8 cellular contexts compared by ENCODE assay signal in genomic region chr17:46186827-46187235, GRCh38. TPM values are rescaled to one million over a fixed set of nuclear protein-coding genes. Genes with fewer than 3 reads are reported as not detected.
A peak's percentile ranks its signal among the peaks of the same experiment; 100 is the strongest.
DNase-seq lines count a peak whose midpoint lies in the region; ATAC-seq, FAIRE-seq and TF ChIP-seq lines count a peak whose summit lies in the region.
"Not testable (repeated sequence)": the region's sequence is repeated elsewhere in the genome, so short reads cannot be mapped to it uniquely, and the experiment has no call there.

No MANE protein-coding gene starts in this region.

- not testable (repeated sequence) for H3K9me3 Mint-ChIP-seq in CD4-positive, CD25-positive, alpha-beta regulatory T cell; T-cell; activated naive CD4-positive, alpha-beta T cell treated with anti-CD3 and anti-CD28 coated beads for 36 hours

- H3K79me2 ChIP-seq in HepG2 (ENCODE audit: insufficient read depth, low read length): peaks cover 100% of the 10 kb centered on the region
- H3K79me2 ChIP-seq in smooth muscle cell (ENCODE audit: low read depth): peaks cover 100% of the 10 kb centered on the region

- FAIRE-seq in GM19239 (lab: Jason Lieb, UNC): peak; percentile 59
- FAIRE-seq in HepG2 (lab: Jason Lieb, UNC): not testable (repeated sequence)

- TF ChIP-seq RAD21 in HepG2 (CRISPR knock-in tag; IDR thresholded peaks at IDR 0.05): not testable (repeated sequence)

- TF ChIP-seq POLR2A in NB4 (IDR thresholded peaks at IDR 0.05; ENCODE audit: extremely low read depth, insufficient read length); HepG2 (IDR thresholded peaks at IDR 0.05; ENCODE audit: insufficient read depth in 1 of 2, low read depth in 2 of 2, low read length in 2 of 2): not testable (repeated sequence)

- TF ChIP-seq CTCF in NB4 (IDR thresholded peaks at IDR 0.05; ENCODE audit: low read depth, low read length): peak; percentile 52
- TF ChIP-seq CTCF in epithelial cell of proximal tubule (conservative IDR thresholded peaks at IDR 0.05; ENCODE audit: low read depth, low read length): peak; percentile 61
- TF ChIP-seq CTCF in HepG2 (CRISPR knock-in tag; IDR thresholded peaks at IDR 0.05): peak; percentile 44
- not testable (repeated sequence) for TF ChIP-seq CTCF in smooth muscle cell (IDR thresholded peaks at IDR 0.05; ENCODE audit: borderline replicate concordance, insufficient read depth, poor library complexity, severe bottlenecking)

- intact Hi-C loops in activated naive CD4-positive, alpha-beta T cell treated with anti-CD3 and anti-CD28 coated beads for 36 hours (cut with micrococcal nuclease): loop anchor here (1.0 kb wide), 3 partner anchors 8 to 143 kb away; no protein-coding TSS in a partner anchor
- intact Hi-C loops in HepG2 (cut with micrococcal nuclease; ENCODE audit: unreplicated experiment): not testable (repeated sequence)

- POLR2A ChIA-PET in T-cell (lab: Charles Lee): interaction anchor here (0.6 to 1.2 kb wide), 7 partner anchors 11 to 157 kb away, joined by 3 to 5 read pairs (median 4); no protein-coding TSS in a partner anchor
- POLR2A ChIA-PET in HepG2 (lab: Yijun Ruan, JAX): not testable (repeated sequence)

- H3K27me3 ChIP-seq in CD4-positive, CD25-positive, alpha-beta regulatory T cell (ENCODE audit: control insufficient read depth, insufficient read depth, low read length); HepG2 (ENCODE audit: control insufficient read depth in 1 of 2, insufficient read depth in 2 of 2, low read length in 2 of 2); smooth muscle cell (ENCODE audit: low read depth): not testable (repeated sequence)

- in situ Hi-C loops in HepG2 (cut with HindIII; ENCODE audit: extremely low pct_ligation_motif_present, low pct_unique_long_range_greater_than_20kb): not testable (repeated sequence)

- H3K27me3 Mint-ChIP-seq in CD4-positive, CD25-positive, alpha-beta regulatory T cell; T-cell; activated naive CD4-positive, alpha-beta T cell treated with anti-CD3 and anti-CD28 coated beads for 36 hours (ENCODE audit: low read depth): not testable (repeated sequence)

- H4K20me1 ChIP-seq in HepG2 (ENCODE audit: insufficient read depth, low read length) (peaks cover 98% of the 10 kb centered on the region), smooth muscle cell (ENCODE audit: low read depth) (peaks cover 100% of the 10 kb centered on the region)

- BruUV-seq in HepG2 (replicated peaks; lab: Mats Ljungman, UMichigan): not testable (repeated sequence)

- not testable (repeated sequence) for H3K27ac ChIP-seq in CD4-positive, CD25-positive, alpha-beta regulatory T cell (ENCODE audit: insufficient read depth, low read length, poor library complexity, severe bottlenecking); HepG2 (ENCODE audit: extremely low read length, insufficient read depth, low read length)
- H3K27ac ChIP-seq in smooth muscle cell (ENCODE audit: low read depth): peak overlapping the region; percentile 21

- DNase-seq in CD4-positive, CD25-positive, alpha-beta regulatory T cell: peak in 2 of 3 donors; percentile 58 to 76
- not testable (repeated sequence) for DNase-seq in GM19239 (ENCODE audit: insufficient read length, low spot score); epithelial cell of proximal tubule (ENCODE audit: low read depth); HepG2 (ENCODE audit: low spot score); smooth muscle cell (lab: John Stamatoyannopoulos, UW; ENCODE audit: unreplicated experiment)
- DNase-seq in NB4 (ENCODE audit: low read depth) (peak; percentile 69), T-cell (peak in 24 of 34 experiments; percentile 10 to 58 (median 34))
- DNase-seq in activated naive CD4-positive, alpha-beta T cell treated with anti-CD3 and anti-CD28 coated beads for 36 hours: peak; percentile 66

- not testable (repeated sequence) for H3K36me3 ChIP-seq in CD4-positive, CD25-positive, alpha-beta regulatory T cell (ENCODE audit: control insufficient read depth, insufficient read depth, low read length); HepG2 (replicated peaks in 1 of 2; ENCODE audit: control insufficient read depth in 1 of 2, insufficient read depth in 2 of 2, low read length in 2 of 2); smooth muscle cell (ENCODE audit: low read depth)

- TF ChIP-seq EP300 in HepG2 (IDR thresholded peaks at IDR 0.05; ENCODE audit: low read depth in 2 of 2, low read length in 2 of 2); HepG2 (CRISPR knock-in tag; IDR thresholded peaks at IDR 0.05; ENCODE audit: borderline replicate concordance): not testable (repeated sequence)

- peaks cover 52 to 92% (median 78%) of the 10 kb centered on the region in 4 donors for H3K4me1 Mint-ChIP-seq in CD4-positive, CD25-positive, alpha-beta regulatory T cell
- H3K4me1 Mint-ChIP-seq in T-cell: peaks cover 89 to 99% (median 94%) of the 10 kb centered on the region in 3 donors
- peaks cover 88% of the 10 kb centered on the region for H3K4me1 Mint-ChIP-seq in activated naive CD4-positive, alpha-beta T cell treated with anti-CD3 and anti-CD28 coated beads for 36 hours (ENCODE audit: low read depth)

- not testable (repeated sequence) for H3K9me3 ChIP-seq in CD4-positive, CD25-positive, alpha-beta regulatory T cell (ENCODE audit: control insufficient read depth in 2 of 2, low read length in 2 of 2); HepG2 (ENCODE audit: low read length); smooth muscle cell (replicated peaks; ENCODE audit: low read depth)

- H3K27ac Mint-ChIP-seq in CD4-positive, CD25-positive, alpha-beta regulatory T cell: peak overlapping the region in 2 of 3 donors; percentile 51 to 66
- peak overlapping the region; percentile 13 to 52 for H3K27ac Mint-ChIP-seq in T-cell
- H3K27ac Mint-ChIP-seq in activated naive CD4-positive, alpha-beta T cell treated with anti-CD3 and anti-CD28 coated beads for 36 hours: peak overlapping the region; percentile 55

- ATAC-seq in CD4-positive, CD25-positive, alpha-beta regulatory T cell (ENCODE audit: low read depth in 2 of 2): peak; percentile 78 to 83
- ATAC-seq in T-cell (replicated peaks in 1 of 4): peak; percentile 53 to 83 (median 65)
- peak; percentile 53 for ATAC-seq in HepG2

- H2AFZ ChIP-seq in HepG2 (ENCODE audit: low read length); smooth muscle cell (ENCODE audit: low read depth): not testable (repeated sequence)

- not testable (repeated sequence) for H3K36me3 Mint-ChIP-seq in CD4-positive, CD25-positive, alpha-beta regulatory T cell; activated naive CD4-positive, alpha-beta T cell treated with anti-CD3 and anti-CD28 coated beads for 36 hours (ENCODE audit: low read depth)
- peaks cover 10% of the 10 kb centered on the region for H3K36me3 Mint-ChIP-seq in T-cell

- not testable (repeated sequence) for H3K4me2 ChIP-seq in HepG2 (ENCODE audit: low read depth, low read length); smooth muscle cell

- H3K4me3 ChIP-seq in CD4-positive, CD25-positive, alpha-beta regulatory T cell (ENCODE audit: low read depth, low read length): peak overlapping the region; percentile 52
- H3K4me3 ChIP-seq in NB4 (ENCODE audit: low read depth, low read length): peak overlapping the region; percentile 21
- H3K4me3 ChIP-seq in epithelial cell of proximal tubule (ENCODE audit: low read depth, low read length); HepG2 (replicated peaks in 1 of 3; ENCODE audit: insufficient read depth in 1 of 3, low read depth in 2 of 3, low read length in 3 of 3); smooth muscle cell: not testable (repeated sequence)

- peak overlapping the region; percentile 73 to 99 (median 89) for H3K4me3 Mint-ChIP-seq in CD4-positive, CD25-positive, alpha-beta regulatory T cell
- H3K4me3 Mint-ChIP-seq in T-cell: peak overlapping the region; percentile 31 to 96 (median 40)
- not testable (repeated sequence) for H3K4me3 Mint-ChIP-seq in activated naive CD4-positive, alpha-beta T cell treated with anti-CD3 and anti-CD28 coated beads for 36 hours

- H3K4me1 ChIP-seq in CD4-positive, CD25-positive, alpha-beta regulatory T cell (ENCODE audit: control insufficient read depth, insufficient read depth, low read length, poor library complexity, severe bottlenecking): peaks cover 96% of the 10 kb centered on the region
- H3K4me1 ChIP-seq in HepG2 (ENCODE audit: insufficient read depth, low read length): peaks cover 85% of the 10 kb centered on the region
- H3K4me1 ChIP-seq in smooth muscle cell (ENCODE audit: low read depth): peaks cover 33% of the 10 kb centered on the region

- H3F3A ChIP-seq in smooth muscle cell (ENCODE audit: low read depth): not testable (repeated sequence)

- H3K9ac ChIP-seq in HepG2 (ENCODE audit: insufficient read depth, low read depth, low read length); smooth muscle cell (ENCODE audit: low read depth): not testable (repeated sequence)

- 95% methylated on average over 3 of the region's 3 CpGs for WGBS in HepG2 (ENCODE audit: low lambda C conversion rate)
- WGBS in smooth muscle cell (ENCODE audit: low lambda C conversion rate): 90% methylated on average over 3 of the region's 3 CpGs

- CTCF ChIA-PET in T-cell (lab: Charles Lee): interaction anchor here (0.7 to 2.8 kb wide), 29 partner anchors 9 to 870 kb away, joined by 3 to 55 read pairs (median 5); partner anchors contain the start of gene MAP3K14 (in 1 of the 2)
- CTCF ChIA-PET in activated naive CD4-positive, alpha-beta T cell treated with anti-CD3 and anti-CD28 coated beads for 36 hours (lab: Charles Lee): interaction anchor here (0.6 to 3.6 kb wide), 27 partner anchors 8 to 185 kb away, joined by 3 to 31 read pairs (median 4); no protein-coding TSS in a partner anchor
- CTCF ChIA-PET in HepG2 (lab: Yijun Ruan, JAX; ENCODE audit: low intra/inter-chr PET ratio, low total read pairs): not testable (repeated sequence)

RNA-seq across cellular contexts. Expression of gene KANSL1, which starts 6.4 kb away (rescaled TPM):
- 295 TPM for total RNA-seq in CD4-positive, CD25-positive, alpha-beta regulatory T cell
- 10 to 100 TPM in 3 of 4 donors, 1 to 10 TPM in 1; 9.1 to 14.1 (median 11.3) TPM for polyA plus RNA-seq in CD4-positive, CD25-positive, alpha-beta regulatory T cell
- 100 to 1,000 TPM; 113 to 301 (median 160) TPM for total RNA-seq in T-cell
- 10 to 100 TPM; 64.3 to 64.5 TPM for total RNA-seq in activated naive CD4-positive, alpha-beta T cell treated with anti-CD3 and anti-CD28 coated beads for 36 hours
- total RNA-seq in epithelial cell of proximal tubule: 21.1 and 33.2 TPM in 2 replicates
- 59.6 and 60.9 TPM in 2 replicates for total RNA-seq in HepG2 (2016; rRNA removed; fragmentation: Illumina TruSeq; extraction: Trizol)
- 223 and 253 TPM in 2 replicates for total RNA-seq in HepG2 (2016; cell fraction: cytosol; rRNA removed; fragmentation: Illumina TruSeq; extraction: Trizol; ENCODE audit: low read depth)
- total RNA-seq in HepG2 (2016; cell fraction: insoluble cytoplasmic fraction; rRNA removed; fragmentation: Illumina TruSeq; extraction: Trizol): 54.9 and 58.3 TPM in 2 replicates
- 138 and 153 TPM in 2 replicates for total RNA-seq in HepG2 (2016; cell fraction: membrane; rRNA removed; fragmentation: Illumina TruSeq; extraction: Trizol)
- total RNA-seq in HepG2 (2016; cell fraction: nucleus; rRNA removed; fragmentation: Illumina TruSeq; extraction: Trizol): 130 and 145 TPM in 2 replicates
- 22.8 and 24.0 TPM in 2 replicates for polyA plus RNA-seq in HepG2 (2011; rRNA removed)
- polyA plus RNA-seq in HepG2 (2011; cell fraction: cytosol; rRNA removed): 11.2 and 14.3 TPM in 2 replicates
- 69.1 and 88.4 TPM in 2 replicates for polyA plus RNA-seq in HepG2 (2011; cell fraction: nucleus; rRNA removed)
- polyA plus RNA-seq in HepG2 (2012): 23.5 and 23.7 TPM in 2 replicates
- polyA plus RNA-seq in HepG2 (2016; cell fraction: cytosol; fragmentation: Illumina TruSeq; extraction: Trizol; ENCODE audit: low read depth): 2.0 and 2.7 TPM in 2 replicates
- 21.5 and 27.8 TPM in 2 replicates for polyA plus RNA-seq in HepG2 (2016; cell fraction: insoluble cytoplasmic fraction; fragmentation: Illumina TruSeq; extraction: Trizol; ENCODE audit: low read depth)
- polyA plus RNA-seq in HepG2 (2016; cell fraction: membrane; fragmentation: Illumina TruSeq; extraction: Trizol; ENCODE audit: low read depth): 5.6 and 6.8 TPM in 2 replicates
- 94.8 and 102 TPM in 2 replicates for polyA plus RNA-seq in HepG2 (2016; cell fraction: nucleus; fragmentation: Illumina TruSeq; extraction: Trizol; ENCODE audit: insufficient read depth, low read depth)
- polyA minus RNA-seq in HepG2 (2011; rRNA and poly(A)+ RNA removed; ENCODE audit: low replicate concordance): 94.4 and 97.7 TPM in 2 replicates
- 61.5 and 62.2 TPM in 2 replicates for polyA minus RNA-seq in HepG2 (2011; cell fraction: cytosol; rRNA and poly(A)+ RNA removed)
- 272 and 315 TPM in 2 replicates for polyA minus RNA-seq in HepG2 (2011; cell fraction: nucleus; rRNA and poly(A)+ RNA removed)
- total RNA-seq in smooth muscle cell: 59.9 and 69.7 TPM in 2 replicates
- 16.9 and 23.2 TPM in 2 replicates for polyA plus RNA-seq in smooth muscle cell
